In the genomic region with DNA sequence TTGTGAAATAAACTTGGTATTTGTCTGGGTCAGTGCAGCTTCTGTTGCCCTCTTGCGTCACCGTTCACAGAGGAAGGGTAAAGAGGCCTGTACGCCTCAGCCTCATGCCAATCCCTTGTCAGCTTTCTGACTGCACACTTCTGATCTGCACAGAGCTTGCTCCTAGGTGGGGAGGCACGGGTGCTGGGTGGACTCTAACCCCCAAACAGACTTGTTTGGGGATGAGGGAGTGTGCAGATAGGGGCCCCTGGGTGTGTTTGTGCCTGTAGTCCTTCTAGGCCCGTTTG, we compare ENCODE assay signal across 10 cellular contexts. TPM values are rescaled to one million over a fixed set of nuclear protein-coding genes. Genes with fewer than 3 reads are reported as not detected.
A peak's percentile ranks its signal among the peaks of the same experiment; 100 is the strongest.
DNase-seq lines count a peak whose midpoint lies in the region; ATAC-seq and TF ChIP-seq lines count a peak whose summit lies in the region.
"Had no signal": no experiment of that assay in that cellular context is flagged by ENCODE, and none has a peak within 500 bp of the region (broad histone marks: within the 10 kb centered on the region; RNA-seq: fewer than 3 reads in every experiment).

No MANE protein-coding gene starts in this region.

- H3K4me1 ChIP-seq in mammary epithelial cell (ENCODE audit: insufficient read depth, low read length) (peaks cover 59% of the 10 kb centered on the region), transverse colon (peaks cover 38 to 59% (median 56%) of the 10 kb centered on the region in 4 donors)

- H3K4me2 ChIP-seq in mammary epithelial cell (ENCODE audit: insufficient read depth, low read depth, low read length): no peak overlapping the region

- H3K4me3 ChIP-seq in mammary epithelial cell (replicated peaks in 1 of 3; ENCODE audit: insufficient read depth in 1 of 3, low read depth in 2 of 3, low read length in 3 of 3) (no peak overlapping the region), transverse colon (no peak overlapping the region)

- DNase-seq in MCF 10A (ENCODE audit: unreplicated experiment) (no peak), mammary epithelial cell (no peak), immature natural killer cell (no peak), transverse colon (no peak), LoVo (ENCODE audit: low spot score) (no peak)
- no peak for DNase-seq in activated CD4-positive, alpha-beta memory T cell treated with anti-CD3 and anti-CD28 coated beads for 36 hours
- DNase-seq: activated CD4-positive, CD25-positive, alpha-beta regulatory T cell had no signal

- H3K9ac ChIP-seq in mammary epithelial cell (ENCODE audit: insufficient read depth, low read length): no peak overlapping the region

- no peak overlapping the region for H2AFZ ChIP-seq in mammary epithelial cell (ENCODE audit: low read depth, low read length)

- H3K79me2 ChIP-seq in mammary epithelial cell (ENCODE audit: insufficient read depth, low read length): peaks cover 80% of the 10 kb centered on the region

- no TSS peak for BruUV-seq in MCF 10A (replicated peaks; lab: Mats Ljungman, UMichigan)
- BruUV-seq in mammary epithelial cell (replicated peaks; lab: Mats Ljungman, UMichigan): no TSS peak

- no peak for TF ChIP-seq EP300 in transverse colon (IDR thresholded peaks at IDR 0.05; ENCODE audit: low read depth)

- no peak overlapping the region for H3K27ac Mint-ChIP-seq in MCF 10A (ENCODE audit: low read depth, unreplicated experiment)
- H3K27ac Mint-ChIP-seq in activated CD4-positive, alpha-beta memory T cell treated with anti-CD3 and anti-CD28 coated beads for 36 hours: no peak overlapping the region
- peak overlapping the region in 1 of 6 donors; percentile 67 for H3K27ac Mint-ChIP-seq in immature natural killer cell

- H3K27ac ChIP-seq in mammary epithelial cell (ENCODE audit: insufficient read depth, low read depth, low read length): no peak overlapping the region
- peak overlapping the region; percentile 62 to 83 (median 72) for H3K27ac ChIP-seq in transverse colon

- H3K4me3 Mint-ChIP-seq in MCF 10A (ENCODE audit: unreplicated experiment) (peak overlapping the region; percentile 94), immature natural killer cell (peak overlapping the region; percentile 75 to 97 (median 79))
- H3K4me3 Mint-ChIP-seq in activated CD4-positive, alpha-beta memory T cell treated with anti-CD3 and anti-CD28 coated beads for 36 hours: peak overlapping the region; percentile 75

- H3K27me3 Mint-ChIP-seq in MCF 10A (ENCODE audit: insufficient read depth, unreplicated experiment) (no peaks in the 10 kb centered on the region), immature natural killer cell (ENCODE audit: low read depth in 3 of 3) (peaks cover 3 to 5% (median 5%) of the 10 kb centered on the region in 3 donors)
- no peaks in the 10 kb centered on the region for H3K27me3 Mint-ChIP-seq in activated CD4-positive, alpha-beta memory T cell treated with anti-CD3 and anti-CD28 coated beads for 36 hours

- H3K36me3 ChIP-seq in mammary epithelial cell (ENCODE audit: insufficient read depth, low read length) (peaks cover 10% of the 10 kb centered on the region), transverse colon (peaks cover 0 to 5% (median 0%) of the 10 kb centered on the region in 4 donors)

- H3K4me1 Mint-ChIP-seq in MCF 10A (ENCODE audit: insufficient read depth, unreplicated experiment): peaks cover 60% of the 10 kb centered on the region
- peaks cover 57% of the 10 kb centered on the region for H3K4me1 Mint-ChIP-seq in activated CD4-positive, alpha-beta memory T cell treated with anti-CD3 and anti-CD28 coated beads for 36 hours (ENCODE audit: low read depth)
- peaks cover 47 to 59% of the 10 kb centered on the region in 2 donors for H3K4me1 Mint-ChIP-seq in immature natural killer cell

- in situ Hi-C loops in mammary epithelial cell (cut with MboI; ENCODE audit: low sequenced_read_pairs in 2 of 2): no loop called here
- in situ Hi-C loops in transverse colon (cut with MboI; ENCODE audit: low pct_ligation_motif_present in 1 of 4, low pct_unique_long_range_greater_than_20kb in 1 of 4, low sequenced_read_pairs in 3 of 4): no loop called here

- no peaks in the 10 kb centered on the region for H3K27me3 ChIP-seq in mammary epithelial cell (ENCODE audit: insufficient read depth, low read length)
- no peaks in the 10 kb centered on the region for H3K27me3 ChIP-seq in transverse colon

- no peaks in the 10 kb centered on the region for H4K20me1 ChIP-seq in mammary epithelial cell (ENCODE audit: insufficient read depth, low read length)

- TF ChIP-seq CTCF in MCF 10A (IDR thresholded peaks at IDR 0.05; ENCODE audit: unreplicated experiment) (no peak), mammary epithelial cell (conservative IDR thresholded peaks at IDR 0.05 in 1 of 2, IDR thresholded peaks at IDR 0.05 in 1 of 2; ENCODE audit: extremely low read depth in 1 of 2, insufficient read depth in 1 of 2, low read depth in 1 of 2, low read length in 2 of 2) (no peak), transverse colon (IDR thresholded peaks at IDR 0.05) (no peak)

- POLR2A ChIA-PET in MCF 10A (lab: Yijun Ruan, JAX): interaction anchor here (0.6 to 1.0 kb wide), 3 partner anchors 12 to 195 kb away, joined by 3 to 4 read pairs (median 3); no protein-coding TSS in a partner anchor
- POLR2A ChIA-PET in activated CD4-positive, alpha-beta memory T cell treated with anti-CD3 and anti-CD28 coated beads for 36 hours (lab: Charles Lee): no interaction called here

- WGBS in mammary epithelial cell (ENCODE audit: low coverage, missing lambda C conversion rate): 67% methylated on average over 4 of the region's 5 CpGs
- 81% methylated on average over 3 of the region's 5 CpGs; no CpG with 5 or more reads in 1 of the 2 donors for WGBS in transverse colon (ENCODE audit: low coverage in 1 of 2), 2 donors

- dilution Hi-C loops in mammary epithelial cell (cut with HindIII; ENCODE audit: low sequenced_read_pairs): loop anchor here (10.0 kb wide), 4 partner anchors 67 to 693 kb away; a partner anchor contains a TSS

- H3K36me3 Mint-ChIP-seq in MCF 10A (ENCODE audit: insufficient read depth, unreplicated experiment) (peaks cover 31% of the 10 kb centered on the region), immature natural killer cell (peaks cover 8 to 24% (median 10%) of the 10 kb centered on the region in 3 donors)
- peaks cover 24% of the 10 kb centered on the region for H3K36me3 Mint-ChIP-seq in activated CD4-positive, alpha-beta memory T cell treated with anti-CD3 and anti-CD28 coated beads for 36 hours

- TF ChIP-seq POLR2A in transverse colon (IDR thresholded peaks at IDR 0.05): no peak

- ATAC-seq in HG03442 (IDR thresholded peaks at IDR 0.05; ENCODE audit: unreplicated experiment) (no peak), GM21717 (IDR thresholded peaks at IDR 0.05; ENCODE audit: unreplicated experiment) (no peak)
- ATAC-seq: sciatic nerve had no signal

- intact Hi-C loops in MCF 10A (cut with micrococcal nuclease) (loop anchor here (5.0 kb wide), 1 partner anchor 451 kb away; no protein-coding TSS in a partner anchor), mammary epithelial cell (cut with micrococcal nuclease) (no loop called here), transverse colon (cut with DNase I; ENCODE audit: low total_unique reads) (no loop called here)
- intact Hi-C loops in activated CD4-positive, alpha-beta memory T cell treated with anti-CD3 and anti-CD28 coated beads for 36 hours (cut with micrococcal nuclease): no loop called here

- H3K9me3 ChIP-seq in mammary epithelial cell (replicated peaks; ENCODE audit: insufficient read depth, low read length) (no peaks in the 10 kb centered on the region), transverse colon (no peaks in the 10 kb centered on the region)

- CTCF ChIA-PET in MCF 10A (lab: Yijun Ruan, JAX) (interaction anchor here (0.7 to 0.9 kb wide), 2 partner anchors 201 to 448 kb away, joined by 3 to 4 read pairs; no protein-coding TSS in a partner anchor), mammary epithelial cell (lab: Charles Lee; ENCODE audit: low non-redundant PET) (no interaction called here)
- CTCF ChIA-PET in activated CD4-positive, alpha-beta memory T cell treated with anti-CD3 and anti-CD28 coated beads for 36 hours (lab: Charles Lee): no interaction called here

- H3K9me3 Mint-ChIP-seq in MCF 10A (ENCODE audit: unreplicated experiment) (no peaks in the 10 kb centered on the region), immature natural killer cell (peaks cover 0 to 1% (median 0%) of the 10 kb centered on the region in 6 donors)
- H3K9me3 Mint-ChIP-seq in activated CD4-positive, alpha-beta memory T cell treated with anti-CD3 and anti-CD28 coated beads for 36 hours: no peaks in the 10 kb centered on the region

RNA-seq across cellular contexts. Expression of a gene that starts 0.8 kb away (rescaled TPM):
- total RNA-seq in MCF 10A (2022) (56.3 and 68.4 TPM in 2 replicates), mammary epithelial cell (100 to 1,000 TPM in 1 of 2 donors, 10 to 100 TPM in 1; 88.2 to 103 TPM), transverse colon (10 to 100 TPM; 16.5 to 19.5 (median 18.6) TPM)
- polyA plus RNA-seq in mammary epithelial cell (71.7 TPM), immature natural killer cell (1 to 10 TPM in 1 of 3 donors, under 1 TPM in 2; 0.48 to 1.6 (median 0.59) TPM)
- polyA minus RNA-seq in mammary epithelial cell: 102 TPM
- total RNA-seq in activated CD4-positive, alpha-beta memory T cell treated with anti-CD3 and anti-CD28 coated beads for 36 hours: 10 to 100 TPM; 26.1 TPM

RNA-seq across cellular contexts. Expression of a gene that starts 3.4 kb away (rescaled TPM):
- total RNA-seq in MCF 10A (2022): 120 and 141 TPM in 2 replicates
- 100 to 1,000 TPM in 1 of 2 donors, 10 to 100 TPM in 1; 84.4 to 127 TPM for total RNA-seq in mammary epithelial cell
- polyA plus RNA-seq in mammary epithelial cell: 199 TPM
- polyA minus RNA-seq in mammary epithelial cell: 104 TPM
- 10 to 100 TPM; 84.8 to 85.1 TPM for total RNA-seq in activated CD4-positive, alpha-beta memory T cell treated with anti-CD3 and anti-CD28 coated beads for 36 hours
- 100 to 1,000 TPM; 227 to 425 (median 395) TPM for polyA plus RNA-seq in immature natural killer cell
- total RNA-seq in transverse colon: 100 to 1,000 TPM in 2 of 4 donors, 10 to 100 TPM in 2; 29.2 to 203 (median 97.9) TPM

RNA-seq across cellular contexts. Expression of a gene that starts 8.4 kb away (rescaled TPM):
- total RNA-seq in MCF 10A (2022) (27.9 and 38.9 TPM in 2 replicates), mammary epithelial cell (10 to 100 TPM; 28.4 to 31.7 TPM), transverse colon (10 to 100 TPM; 13.1 to 29.4 (median 17.1) TPM)
- polyA plus RNA-seq in mammary epithelial cell (34.8 TPM), immature natural killer cell (10 to 100 TPM; 20.0 to 29.0 (median 21.4) TPM)
- 34.2 TPM for polyA minus RNA-seq in mammary epithelial cell
- total RNA-seq in activated CD4-positive, alpha-beta memory T cell treated with anti-CD3 and anti-CD28 coated beads for 36 hours: 10 to 100 TPM; 24.8 to 26.9 TPM

RNA-seq across cellular contexts. Expression of a gene that starts 13.2 kb away (rescaled TPM):
- total RNA-seq in MCF 10A (2022): 3.6 and 4.8 TPM in 2 replicates
- 10 to 100 TPM in 1 of 2 donors, 1 to 10 TPM in 1; 5.8 to 10.5 TPM for total RNA-seq in mammary epithelial cell
- 5.4 TPM for polyA plus RNA-seq in mammary epithelial cell
- polyA minus RNA-seq in mammary epithelial cell: 1.3 TPM
- total RNA-seq in activated CD4-positive, alpha-beta memory T cell treated with anti-CD3 and anti-CD28 coated beads for 36 hours: 1 to 10 TPM; 2.7 to 2.8 TPM
- polyA plus RNA-seq in immature natural killer cell: 1 to 10 TPM in 2 of 3 donors, not detected in 1; 1.4 to 4.1 TPM
- total RNA-seq in transverse colon: 10 to 100 TPM; 13.8 to 22.0 (median 17.6) TPM

RNA-seq across cellular contexts. Expression of a gene that starts 31.5 kb away (rescaled TPM):
- 23.9 and 31.4 TPM in 2 replicates for total RNA-seq in MCF 10A (2022)
- 10 to 100 TPM; 35.5 to 53.0 TPM for total RNA-seq in mammary epithelial cell
- 38.6 TPM for polyA plus RNA-seq in mammary epithelial cell
- polyA minus RNA-seq in mammary epithelial cell: 64.5 TPM
- 10 to 100 TPM; 13.3 TPM for total RNA-seq in activated CD4-positive, alpha-beta memory T cell treated with anti-CD3 and anti-CD28 coated beads for 36 hours
- 10 to 100 TPM in 2 of 3 donors, 1 to 10 TPM in 1; 9.8 to 18.6 (median 10.3) TPM for polyA plus RNA-seq in immature natural killer cell
- total RNA-seq in transverse colon: 10 to 100 TPM; 22.7 to 64.9 (median 36.5) TPM
